Comparison of ENCODE assay signal across 20 cellular contexts in the genomic region with DNA sequence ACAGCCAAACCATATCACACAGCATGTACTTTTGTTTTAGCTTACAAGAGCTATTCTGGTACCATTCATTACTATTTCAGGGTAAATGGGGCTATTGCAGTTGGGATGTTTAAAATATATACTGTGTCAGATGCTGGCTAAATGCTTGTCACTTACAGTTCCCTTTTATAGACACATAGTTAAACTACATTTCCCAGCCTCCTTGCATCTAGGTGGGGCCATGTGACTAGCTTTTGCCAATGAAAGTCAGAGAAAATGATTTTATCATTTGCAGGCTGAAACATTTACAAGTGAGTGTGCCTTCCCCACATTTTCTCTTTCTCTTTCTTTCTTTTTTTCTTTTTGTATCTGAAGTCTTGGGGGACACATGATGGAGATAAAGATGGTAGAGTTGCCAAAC. TPM values are rescaled to one million over a fixed set of nuclear protein-coding genes. Genes with fewer than 3 reads are reported as not detected.
DNase-seq lines count a peak whose midpoint lies in the region; ATAC-seq lines count a peak whose summit lies in the region.
"Had no signal": no experiment of that assay in that cellular context is flagged by ENCODE, and none has a peak within 500 bp of the region (broad histone marks: within the 10 kb centered on the region; RNA-seq: fewer than 3 reads in every experiment).

No MANE protein-coding gene starts in this region.

- POLR2A ChIA-PET in CD8-positive, alpha-beta memory T cell (lab: Charles Lee), result no interaction called here

- peaks cover 98% of the 10 kb centered on the region for H4K20me1 ChIP-seq in BLaER1

- H3K4me2 ChIP-seq in BLaER1, result peak overlapping the region; percentile 47

- no peak overlapping the region for H3K27ac ChIP-seq in BLaER1
- no peak overlapping the region for H3K27ac ChIP-seq in CD8-positive, alpha-beta memory T cell (ENCODE audit: low read depth, low read length)
- H3K27ac ChIP-seq: pancreas, skin epidermis had no signal

- H3K9me3 ChIP-seq in BLaER1, result peaks cover 14% of the 10 kb centered on the region
- H3K9me3 ChIP-seq in CD8-positive, alpha-beta memory T cell (ENCODE audit: low read length), result no peaks in the 10 kb centered on the region
- H3K9me3 ChIP-seq: pancreas had no signal

- no peaks in the 10 kb centered on the region for H3K27me3 ChIP-seq in BLaER1
- peaks cover 5% of the 10 kb centered on the region for H3K27me3 ChIP-seq in CD8-positive, alpha-beta memory T cell (ENCODE audit: insufficient read depth, low read length, poor library complexity, severe bottlenecking)

- no peak overlapping the region for H3K27ac Mint-ChIP-seq in CD8-positive, alpha-beta memory T cell
- H3K27ac Mint-ChIP-seq: activated CD4-positive, alpha-beta memory T cell treated with anti-CD3 and anti-CD28 coated beads, Interleukin-2, amount 10 ng/mL, durations not matched to agents 7 days and 5 days had no signal

- no peaks in the 10 kb centered on the region for H3K4me1 Mint-ChIP-seq in CD8-positive, alpha-beta memory T cell
- H3K4me1 Mint-ChIP-seq: activated CD4-positive, alpha-beta memory T cell treated with anti-CD3 and anti-CD28 coated beads, Interleukin-2, amount 10 ng/mL, durations not matched to agents 7 days and 5 days had no signal

- peaks cover 13 to 48% of the 10 kb centered on the region in 2 donors for H3K27me3 Mint-ChIP-seq in CD8-positive, alpha-beta memory T cell

- peaks cover 69% of the 10 kb centered on the region for H3K4me1 ChIP-seq in BLaER1
- H3K4me1 ChIP-seq in CD8-positive, alpha-beta memory T cell (ENCODE audit: insufficient read depth, low read length), result no peaks in the 10 kb centered on the region
- H3K4me1 ChIP-seq: Caco-2, pancreas had no signal

- CTCF ChIA-PET in CD8-positive, alpha-beta memory T cell (lab: Charles Lee), result no interaction called here

- intact Hi-C loops in cardiac septum (cut with DNase I), result no loop called here

- H3K9ac ChIP-seq in BLaER1, result no peak overlapping the region

- peak; percentile 60 for ATAC-seq in GM19438 (IDR thresholded peaks at IDR 0.05; ENCODE audit: low read depth, unreplicated experiment)
- ATAC-seq in HG03354 (IDR thresholded peaks at IDR 0.05; ENCODE audit: poor library complexity, severe bottlenecking, unreplicated experiment), result peak; percentile 69
- ATAC-seq: esophagus mucosa, pancreas had no signal

- peaks cover 0 to 7% (median 4%) of the 10 kb centered on the region in 5 donors for H3K9me3 Mint-ChIP-seq in CD8-positive, alpha-beta memory T cell
- H3K9me3 Mint-ChIP-seq: activated CD4-positive, alpha-beta memory T cell treated with anti-CD3 and anti-CD28 coated beads, Interleukin-2, amount 10 ng/mL, durations not matched to agents 7 days and 5 days had no signal

- no peak overlapping the region for H3K4me3 ChIP-seq in BLaER1
- H3K4me3 ChIP-seq in CD8-positive, alpha-beta memory T cell (ENCODE audit: low read length), result no peak overlapping the region
- H3K4me3 ChIP-seq: pancreas, skin epidermis had no signal

- no peak overlapping the region for H3K4me3 Mint-ChIP-seq in CD8-positive, alpha-beta memory T cell
- H3K4me3 Mint-ChIP-seq: activated CD4-positive, alpha-beta memory T cell treated with anti-CD3 and anti-CD28 coated beads, Interleukin-2, amount 10 ng/mL, durations not matched to agents 7 days and 5 days had no signal

- peak; percentile 48 for DNase-seq in OCI-M1 (lab: John Stamatoyannopoulos, UW)
- no peak for DNase-seq in NCI-H1436 (lab: John Stamatoyannopoulos, UW)
- no peak for DNase-seq in cardiac septum (ENCODE audit: low spot score)
- no peak for DNase-seq in CD8-positive, alpha-beta memory T cell
- no peak for DNase-seq in NCI-H524 treated with DMSO at 0.1 percent for 48 hours (lab: John Stamatoyannopoulos, UW)
- DNase-seq: activated CD4-positive, alpha-beta memory T cell treated with anti-CD3 and anti-CD28 coated beads, Interleukin-2, amount 10 ng/mL, durations not matched to agents 7 days and 5 days; activated gamma-delta T cell; Caco-2; pancreas; SHP77; stimulated activated naive CD4-positive, alpha-beta T cell treated with Interleukin-2 at 50 U/mL for 16 hours; T1000 had no signal

- peaks cover 0 to 8% (median 0%) of the 10 kb centered on the region in 3 donors for H3K36me3 Mint-ChIP-seq in CD8-positive, alpha-beta memory T cell

- peaks cover 35% of the 10 kb centered on the region for H3K36me3 ChIP-seq in BLaER1
- no peaks in the 10 kb centered on the region for H3K36me3 ChIP-seq in CD8-positive, alpha-beta memory T cell (ENCODE audit: insufficient read depth, low read length)
- H3K36me3 ChIP-seq: pancreas had no signal

RNA-seq across cellular contexts. Expression of a gene that starts 7.8 kb away (rescaled TPM):
- 41.1 TPM for total RNA-seq in cardiac septum
- 1 to 10 TPM; 5.7 to 6.0 TPM for total RNA-seq in CD8-positive, alpha-beta memory T cell
- 4.1 TPM for polyA plus RNA-seq in CD8-positive, alpha-beta memory T cell

RNA-seq across cellular contexts. Expression of a gene that starts 11.5 kb away (rescaled TPM):
- total RNA-seq in cardiac septum, result not detected
- not detected for total RNA-seq in CD8-positive, alpha-beta memory T cell
- not detected for polyA plus RNA-seq in CD8-positive, alpha-beta memory T cell
- total RNA-seq: activated CD4-positive, alpha-beta memory T cell treated with anti-CD3 and anti-CD28 coated beads, Interleukin-2, amount 10 ng/mL, durations not matched to agents 7 days and 5 days; Caco-2; esophagus mucosa; M059J; mucosa of gallbladder; pancreas; ureter had no signal
- polyA plus RNA-seq: pancreas had no signal

RNA-seq across cellular contexts. Expression of a gene that starts 18.7 kb away (rescaled TPM):
- 1.2 TPM for total RNA-seq in cardiac septum
- total RNA-seq in CD8-positive, alpha-beta memory T cell, result under 1 TPM; 0.27 to 0.44 TPM
- 0.35 TPM for polyA plus RNA-seq in CD8-positive, alpha-beta memory T cell
